1 cellular context compared by ENCODE assay signal in the genomic region with DNA sequence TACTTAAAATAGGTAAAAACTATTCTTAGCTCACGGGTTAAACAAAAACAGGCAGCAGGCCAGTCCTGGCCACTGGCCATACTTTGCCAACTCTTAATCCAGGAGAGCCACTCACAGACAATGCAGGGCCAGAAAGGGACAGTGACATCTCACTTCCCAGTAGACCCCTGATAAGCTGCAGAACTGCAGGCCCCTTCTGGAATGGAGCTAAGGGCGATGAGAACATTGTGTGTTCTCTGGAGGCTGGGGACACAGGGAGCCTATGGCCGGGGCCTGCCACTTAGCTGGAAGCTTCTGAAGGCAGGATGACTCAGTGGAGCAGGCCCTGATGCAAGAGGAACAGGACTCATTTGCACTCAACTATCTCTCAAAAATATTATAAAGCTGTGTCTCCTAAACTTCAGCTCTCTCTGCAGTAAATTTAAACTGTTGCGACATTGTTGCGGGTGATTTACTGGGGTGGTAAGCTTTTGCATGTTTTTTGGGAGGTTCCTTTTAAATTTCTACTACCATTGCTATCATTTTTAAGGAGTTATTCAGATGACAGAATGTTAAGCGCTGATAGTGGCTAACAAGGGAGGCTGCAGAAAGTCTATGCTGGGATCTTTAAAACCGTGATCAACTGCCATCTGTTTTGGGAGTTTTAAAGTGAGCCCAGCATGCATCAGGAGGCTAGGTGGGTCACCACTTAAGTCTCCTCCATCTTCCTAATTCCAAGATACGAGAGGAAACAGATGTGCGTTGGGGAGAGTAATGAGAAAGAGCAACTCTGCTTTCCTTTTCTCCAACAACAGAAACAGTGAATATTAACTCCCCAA.
A peak's percentile ranks its signal among the peaks of the same experiment; 100 is the strongest.
TF ChIP-seq lines count a peak whose summit lies in the region.

No MANE protein-coding gene starts in this region.

TF ChIP-seq in SK-N-SH, 30 proteins besides CTCF, POLR2A, EP300 and RAD21 (continued from another document):
- TF ChIP-seq MEF2A (IDR thresholded peaks at IDR 0.05; ENCODE audit: borderline replicate concordance, low read depth), result peak; percentile 50; the same call in 1 of the 2 replicates
- TF ChIP-seq PBX3 (IDR thresholded peaks at IDR 0.05), result 0 out of 2 replicates have a peak, but pooled peaks have one; percentile 58
- TF ChIP-seq RXRA (IDR thresholded peaks at IDR 0.05; ENCODE audit: borderline replicate concordance, low read depth), result peak; percentile 20; the same call in 1 of the 2 replicates
- peak; percentile 73 for TF ChIP-seq FOSL2 (IDR thresholded peaks at IDR 0.05; ENCODE audit: borderline replicate concordance, low read depth)
- no peak for TF ChIP-seq SMC3 (IDR thresholded peaks at IDR 0.05; ENCODE audit: low read depth, low read length)
TF ChIP-seq in SK-N-SH: peak in this region for 8.
